In the genomic region with DNA sequence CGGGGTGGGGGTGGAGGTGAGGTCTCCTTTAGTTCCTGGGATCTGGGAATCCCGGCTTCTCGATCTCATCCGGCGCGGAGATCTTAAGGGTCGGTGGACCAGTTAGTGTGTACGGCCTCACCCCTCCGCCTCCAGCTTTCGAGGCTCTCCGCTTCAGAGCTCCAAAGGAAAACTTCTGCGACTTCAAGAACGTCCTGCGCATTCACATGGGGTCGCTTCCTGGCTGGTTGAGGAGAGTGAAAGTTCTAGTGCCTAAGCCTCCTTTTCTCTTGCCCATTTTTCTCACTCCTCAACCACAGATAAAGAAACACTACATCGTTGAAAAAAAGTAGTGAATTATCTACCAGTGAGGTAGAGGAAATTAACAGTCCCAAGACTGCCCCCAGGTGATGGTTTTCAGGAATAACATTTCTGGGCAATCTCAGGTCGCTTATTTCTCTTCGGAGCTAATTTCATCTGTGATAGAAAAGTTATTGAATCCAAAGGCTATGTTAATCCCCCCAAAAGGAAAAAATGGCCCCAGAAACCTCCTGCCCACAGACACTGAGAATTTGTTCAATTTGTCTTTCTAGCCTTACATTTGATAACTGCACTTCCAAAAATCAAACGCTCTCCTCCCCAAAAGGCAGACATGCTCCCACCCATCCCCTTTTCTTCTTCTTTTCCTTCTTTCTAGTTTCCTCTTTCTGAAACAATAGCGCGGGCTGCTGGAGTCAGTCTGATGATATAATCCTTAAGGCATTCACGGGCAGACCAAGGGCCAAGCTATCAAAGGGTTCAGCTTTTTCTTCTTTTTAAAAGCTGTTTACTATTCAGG, we compare ENCODE assay signal across 8 cellular contexts. TPM values are rescaled to one million over a fixed set of nuclear protein-coding genes. Genes with fewer than 3 reads are reported as not detected.
DNase-seq lines count a peak whose midpoint lies in the region; ATAC-seq, FAIRE-seq and TF ChIP-seq lines count a peak whose summit lies in the region.

No MANE protein-coding gene starts in this region.

- ATAC-seq in GM23338 (peak; percentile 20), pancreas (peak; percentile 70 to 90 (median 84)), GM21528 (IDR thresholded peaks at IDR 0.05; ENCODE audit: low FRiP score, unreplicated experiment) (no peak)

- H3K27ac ChIP-seq in GM23338 (ENCODE audit: low read depth) (no peak overlapping the region), pancreas (no peak overlapping the region)

- peak overlapping the region; percentile 52 for H3K9ac ChIP-seq in ES-I3 (ENCODE audit: low read depth, low read length)

- FAIRE-seq in pancreas (lab: Jason Lieb, UNC): peak; percentile 13

- POLR2A ChIA-PET in activated CD4-positive, alpha-beta memory T cell treated with anti-CD3 and anti-CD28 coated beads for 36 hours (lab: Charles Lee): interaction anchor here (1.2 kb wide), 1 partner anchor 132 kb away, joined by 5 read pairs; a partner anchor contains a TSS

- H3K79me2 ChIP-seq in GM23338 (replicated peaks; ENCODE audit: insufficient read depth): no peaks in the 10 kb centered on the region

- H3K9me2 ChIP-seq in GM23338 (ENCODE audit: insufficient read depth): peaks cover 8% of the 10 kb centered on the region

- peaks cover 70% of the 10 kb centered on the region for H3K27me3 Mint-ChIP-seq in GM23338 (ENCODE audit: insufficient read depth, low read depth, poor library complexity)
- peaks cover 65% of the 10 kb centered on the region for H3K27me3 Mint-ChIP-seq in activated CD4-positive, alpha-beta memory T cell treated with anti-CD3 and anti-CD28 coated beads for 36 hours

- no peaks in the 10 kb centered on the region for H3K36me3 ChIP-seq in ES-I3 (ENCODE audit: insufficient read depth, low read length)
- H3K36me3 ChIP-seq in GM23338 (ENCODE audit: insufficient read depth): no peaks in the 10 kb centered on the region
- no peaks in the 10 kb centered on the region for H3K36me3 ChIP-seq in pancreas

- H3K4me1 Mint-ChIP-seq in GM23338: peaks cover 29% of the 10 kb centered on the region
- peaks cover 14% of the 10 kb centered on the region for H3K4me1 Mint-ChIP-seq in activated CD4-positive, alpha-beta memory T cell treated with anti-CD3 and anti-CD28 coated beads for 36 hours (ENCODE audit: low read depth)

- peak overlapping the region; percentile 73 for H3K4me2 ChIP-seq in GM23338

- TF ChIP-seq CTCF in GM23338 (conservative IDR thresholded peaks at IDR 0.05; ENCODE audit: low read depth in 2 of 2) (peak; percentile 57 to 84), pancreas (IDR thresholded peaks at IDR 0.05) (peak; percentile 22 to 50 (median 37))

- no peaks in the 10 kb centered on the region for H3K36me3 Mint-ChIP-seq in GM23338 (ENCODE audit: low read depth)
- H3K36me3 Mint-ChIP-seq in activated CD4-positive, alpha-beta memory T cell treated with anti-CD3 and anti-CD28 coated beads for 36 hours: peaks cover 18% of the 10 kb centered on the region

- intact Hi-C loops in activated CD4-positive, alpha-beta memory T cell treated with anti-CD3 and anti-CD28 coated beads for 36 hours (cut with micrococcal nuclease): no loop called here
- intact Hi-C loops in pancreas (cut with DNase I): loop anchor here in 1 of 3 donors (10.0 kb wide), 1 partner anchor 854 kb away; no protein-coding TSS in a partner anchor

- no peaks in the 10 kb centered on the region for H3K9me3 ChIP-seq in ES-I3 (ENCODE audit: control insufficient read depth, insufficient read depth, low read length)
- H3K9me3 ChIP-seq in pancreas: no peaks in the 10 kb centered on the region

- H2AFZ ChIP-seq in GM23338: peak overlapping the region; percentile 54

- peaks cover 8% of the 10 kb centered on the region; the same call in 1 of the 2 replicates for H3F3A ChIP-seq in GM23338 (replicated peaks; ENCODE audit: low read depth)

- H3K4me3 ChIP-seq in GM23338 (peak overlapping the region; percentile 40), pancreas (peak overlapping the region in 2 of 4 donors; percentile 12 to 35)

- peak; percentile 79 for DNase-seq in GM23338 (ENCODE audit: low spot score)
- DNase-seq in NCI-H1694 treated with DMSO at 0.1 percent for 48 hours (lab: John Stamatoyannopoulos, UW): peak; percentile 62
- DNase-seq in activated CD4-positive, alpha-beta memory T cell treated with anti-CD3 and anti-CD28 coated beads for 36 hours: no peak
- peak; percentile 22 for DNase-seq in glomerular endothelial cell (ENCODE audit: extremely low read depth, low read depth, low spot score)
- peak in 2 of 6 donors; percentile 24 to 52 for DNase-seq in pancreas
- DNase-seq in T1000 (lab: John Stamatoyannopoulos, UW): no peak

- no peaks in the 10 kb centered on the region for H3K9me3 Mint-ChIP-seq in GM23338
- H3K9me3 Mint-ChIP-seq in activated CD4-positive, alpha-beta memory T cell treated with anti-CD3 and anti-CD28 coated beads for 36 hours: peaks cover 16% of the 10 kb centered on the region

- peak overlapping the region; percentile 66 for H3K4me3 Mint-ChIP-seq in GM23338
- H3K4me3 Mint-ChIP-seq in activated CD4-positive, alpha-beta memory T cell treated with anti-CD3 and anti-CD28 coated beads for 36 hours: peak overlapping the region; percentile 30

- CTCF ChIA-PET in activated CD4-positive, alpha-beta memory T cell treated with anti-CD3 and anti-CD28 coated beads for 36 hours (lab: Charles Lee): interaction anchor here (0.6 to 1.8 kb wide), 6 partner anchors 9 to 857 kb away, joined by 3 to 5 read pairs (median 3); no protein-coding TSS in a partner anchor

- peaks cover 16% of the 10 kb centered on the region for H4K20me1 ChIP-seq in GM23338 (replicated peaks; ENCODE audit: insufficient read depth)

- no peak overlapping the region for H3K27ac Mint-ChIP-seq in GM23338
- H3K27ac Mint-ChIP-seq in activated CD4-positive, alpha-beta memory T cell treated with anti-CD3 and anti-CD28 coated beads for 36 hours: no peak overlapping the region

- H3K27me3 ChIP-seq in GM23338 (ENCODE audit: insufficient read depth) (peaks cover 75% of the 10 kb centered on the region), pancreas (peaks cover 0 to 38% (median 11%) of the 10 kb centered on the region in 4 donors)

- H3K4me1 ChIP-seq in ES-I3 (ENCODE audit: insufficient read depth, low read length) (peaks cover 10% of the 10 kb centered on the region), GM23338 (ENCODE audit: insufficient read depth) (peaks cover 33% of the 10 kb centered on the region), pancreas (peaks cover 0 to 15% (median 7%) of the 10 kb centered on the region in 3 donors)

- 5 to 8% methylated on average over 22 of the region's 22 CpGs for WGBS in pancreas, 2 donors

TF ChIP-seq in GM23338, 12 proteins besides CTCF, POLR2A, EP300 and RAD21:
- no peak for TF ChIP-seq CREB1 (CRISPR knock-in tag; IDR thresholded peaks at IDR 0.05; ENCODE audit: low read depth)
- peak; percentile 67 for TF ChIP-seq EZH2 (IDR thresholded peaks at IDR 0.05; ENCODE audit: low read depth, unreplicated experiment)
- TF ChIP-seq EZH2phosphoT487 (IDR thresholded peaks at IDR 0.05; ENCODE audit: unreplicated experiment): peak; percentile 11
TF ChIP-seq in GM23338: peak in this region for 2.

RNA-seq across cellular contexts. Expression of a gene that starts 20.5 kb away (rescaled TPM):
- total RNA-seq in GM23338 (2014; rRNA removed; shearing (Covaris generic)): 0.21 TPM in 1 of 2 replicates, not detected in the other
- polyA plus RNA-seq in GM23338 (2016; fragmentation: Nextera tagmentation; extraction: Ambion mirVana) (not detected in 2 replicates), pancreas (under 1 TPM in 1 of 2 donors, not detected in 1; 0.05 TPM)
- not detected for total RNA-seq in activated CD4-positive, alpha-beta memory T cell treated with anti-CD3 and anti-CD28 coated beads for 36 hours
- total RNA-seq in glomerular endothelial cell (not detected in 2 replicates), pancreas (under 1 TPM in 4 of 6 donors, not detected in 2; 0.06 to 0.14 (median 0.09) TPM)

Comparison
In these comparisons a context has a peak if more than half of its experiments do, and no peak if none do; other contexts are left out.
1. DNase-seq: peak in GM23338 (single experiment), NCI-H1694 treated with DMSO at 0.1 percent for 48 hours (single experiment) and glomerular endothelial cell (single experiment); none in activated CD4-positive, alpha-beta memory T cell treated with anti-CD3 and anti-CD28 coated beads for 36 hours (single experiment) and T1000 (single experiment).